ENCODE assay signal across 8 cellular contexts in genomic region chr9:113376634-113377531, GRCh38. TPM values are rescaled to one million over a fixed set of nuclear protein-coding genes. Genes with fewer than 3 reads are reported as not detected.
DNase-seq lines count a peak whose midpoint lies in the region; ATAC-seq and TF ChIP-seq lines count a peak whose summit lies in the region.

A gene with protein sequence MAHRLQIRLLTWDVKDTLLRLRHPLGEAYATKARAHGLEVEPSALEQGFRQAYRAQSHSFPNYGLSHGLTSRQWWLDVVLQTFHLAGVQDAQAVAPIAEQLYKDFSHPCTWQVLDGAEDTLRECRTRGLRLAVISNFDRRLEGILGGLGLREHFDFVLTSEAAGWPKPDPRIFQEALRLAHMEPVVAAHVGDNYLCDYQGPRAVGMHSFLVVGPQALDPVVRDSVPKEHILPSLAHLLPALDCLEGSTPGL (minus strand): TSS chr9:113376986. CDS start chr9:113374354, 2,632 bp downstream.

- peak within 1 kb of the TSS; percentile 66 for H3K27ac ChIP-seq in CD4-positive, alpha-beta memory T cell (ENCODE audit: low read depth, low read length)
- H3K27ac ChIP-seq in OCI-LY1 (ENCODE audit: low read depth, low read length, poor library complexity, severe bottlenecking) (peak within 1 kb of the TSS; percentile 60), mucosa of rectum (ENCODE audit: low read depth in 2 of 2, low read length in 2 of 2) (peak within 1 kb of the TSS; percentile 95 to 97)

- intact Hi-C loops in CD4-positive, alpha-beta memory T cell (cut with micrococcal nuclease) = loop anchor here (1.0 to 10.0 kb wide), 5 partner anchors 24 to 152 kb away; partner anchors contain the start of genes ALAD, C9orf43, FKBP15 and POLE3

- H3K27ac Mint-ChIP-seq in CD4-positive, alpha-beta memory T cell = peak within 1 kb of the TSS; percentile 74 to 96 (median 89)

- H3K4me1 ChIP-seq in CD4-positive, alpha-beta memory T cell (ENCODE audit: insufficient read depth, low read length) = peaks cover 13% of the 10 kb centered on the region
- H3K4me1 ChIP-seq in OCI-LY1 (ENCODE audit: insufficient read depth, low read length, severe bottlenecking) (peaks cover 26% of the 10 kb centered on the region), mucosa of rectum (ENCODE audit: control insufficient read depth in 2 of 2, insufficient read depth in 2 of 2, low read length in 2 of 2) (peaks cover 31 to 46% of the 10 kb centered on the region in 2 donors)

- peak; percentile 77 for ATAC-seq in GM19467 (IDR thresholded peaks at IDR 0.05; ENCODE audit: unreplicated experiment)

- CTCF ChIA-PET in CD4-positive, alpha-beta memory T cell (lab: Charles Lee; ENCODE audit: partially characterized antibody) = interaction anchor here (0.6 to 1.9 kb wide), 6 partner anchors 12 to 1450 kb away, joined by 3 to 11 read pairs (median 3); partner anchors contain the start of genes ALAD, CDC26, PRPF4 and WDR31

- peak within 1 kb of the TSS; percentile 88 to 93 (median 90) for H3K4me3 Mint-ChIP-seq in CD4-positive, alpha-beta memory T cell

- H3K4me2 ChIP-seq in OCI-LY1 (ENCODE audit: low read length) = peak within 1 kb of the TSS; percentile 87

- H3K36me3 ChIP-seq in CD4-positive, alpha-beta memory T cell (ENCODE audit: insufficient read depth, low read length) = peaks cover 16% of the 10 kb centered on the region
- peaks cover 33% of the 10 kb centered on the region for H3K36me3 ChIP-seq in OCI-LY1 (ENCODE audit: insufficient read depth, low read length)
- H3K36me3 ChIP-seq in mucosa of rectum (ENCODE audit: control insufficient read depth in 2 of 2, insufficient read depth in 2 of 2, low read length in 2 of 2) = peaks cover 22 to 28% of the 10 kb centered on the region in 2 donors

- H3K9me3 Mint-ChIP-seq in CD4-positive, alpha-beta memory T cell = no peaks in the 10 kb centered on the region

- no peaks in the 10 kb centered on the region for H3F3A ChIP-seq in OCI-LY1 (ENCODE audit: insufficient read depth, low read length)

- peaks cover 12 to 23% (median 17%) of the 10 kb centered on the region in 4 donors for H3K4me1 Mint-ChIP-seq in CD4-positive, alpha-beta memory T cell

- no peaks in the 10 kb centered on the region for H3K27me3 Mint-ChIP-seq in CD4-positive, alpha-beta memory T cell

- H3K79me2 ChIP-seq in OCI-LY1 (ENCODE audit: insufficient read depth, low read length) = no peaks in the 10 kb centered on the region

- H3K9me3 ChIP-seq in CD4-positive, alpha-beta memory T cell (ENCODE audit: control insufficient read depth in 1 of 2, low read length in 2 of 2) = no peaks in the 10 kb centered on the region
- H3K9me3 ChIP-seq in OCI-LY1 (ENCODE audit: low read length) = no peaks in the 10 kb centered on the region
- no peaks in the 10 kb centered on the region for H3K9me3 ChIP-seq in mucosa of rectum (ENCODE audit: control insufficient read depth in 2 of 2, low read length in 2 of 2)

- peak; percentile 78 to 81 (median 80) for DNase-seq in CD4-positive, alpha-beta memory T cell
- DNase-seq in HS-5 (ENCODE audit: low read depth) (peak; percentile 28), activated T-cell treated with anti-CD3 and anti-CD28 coated beads for 48 hours (ENCODE audit: low read depth) (peak; percentile 71), epithelial cell of proximal tubule (ENCODE audit: low read depth) (no peak)
- DNase-seq in stimulated activated CD8-positive, alpha-beta memory T cell treated with anti-CD3 and anti-CD28 coated beads, Interleukin-4, amount 100 ng/mL, for 48 hours = peak; percentile 83

- H3K9ac ChIP-seq in OCI-LY1 (ENCODE audit: low read length) = peak within 1 kb of the TSS; percentile 81
- peak within 1 kb of the TSS; percentile 89 to 97 for H3K9ac ChIP-seq in mucosa of rectum (ENCODE audit: low read depth in 1 of 2, low read length in 2 of 2)

- TF ChIP-seq CTCF in OCI-LY1 (IDR thresholded peaks at IDR 0.05; ENCODE audit: low read length) (no peak), epithelial cell of proximal tubule (conservative IDR thresholded peaks at IDR 0.05; ENCODE audit: low read depth, low read length) (no peak)

- H2AFZ ChIP-seq in OCI-LY1 (ENCODE audit: low read length) = peak within 1 kb of the TSS; percentile 82

- POLR2A ChIA-PET in CD4-positive, alpha-beta memory T cell (lab: Charles Lee; ENCODE audit: partially characterized antibody) = interaction anchor here (1.0 to 2.3 kb wide), 12 partner anchors 10 to 205 kb away, joined by 3 to 19 read pairs (median 8); partner anchors contain the start of genes ALAD, BSPRY, C9orf43 and CDC26

- H3K9me2 ChIP-seq in OCI-LY1 (ENCODE audit: low read depth, low read length) = no peaks in the 10 kb centered on the region

- peak within 1 kb of the TSS; percentile 57 to 92 for H3K4me3 ChIP-seq in CD4-positive, alpha-beta memory T cell (ENCODE audit: low read length in 2 of 2)
- peak within 1 kb of the TSS; percentile 85 for H3K4me3 ChIP-seq in OCI-LY1 (ENCODE audit: low read depth, low read length, poor library complexity, severe bottlenecking)
- peak within 1 kb of the TSS; percentile 94 for H3K4me3 ChIP-seq in epithelial cell of proximal tubule (ENCODE audit: low read depth, low read length)
- H3K4me3 ChIP-seq in mucosa of rectum (ENCODE audit: low read length in 2 of 2) = peak within 1 kb of the TSS; percentile 84 to 92

- no peaks in the 10 kb centered on the region for H4K20me1 ChIP-seq in OCI-LY1 (ENCODE audit: insufficient read depth, low read length)

- H3K27me3 ChIP-seq in CD4-positive, alpha-beta memory T cell (ENCODE audit: insufficient read depth, low read length) = no peaks in the 10 kb centered on the region
- H3K27me3 ChIP-seq in OCI-LY1 (ENCODE audit: insufficient read depth, low read length) = no peaks in the 10 kb centered on the region
- no peaks in the 10 kb centered on the region for H3K27me3 ChIP-seq in mucosa of rectum (ENCODE audit: control insufficient read depth in 2 of 2, insufficient read depth in 2 of 2, low read length in 2 of 2)

- H3K36me3 Mint-ChIP-seq in CD4-positive, alpha-beta memory T cell = peaks cover 3 to 16% of the 10 kb centered on the region in 2 donors

RNA-seq across cellular contexts. Expression of the gene that starts here (rescaled TPM):
- total RNA-seq in CD4-positive, alpha-beta memory T cell = 10 to 100 TPM; 29.9 to 32.8 TPM
- 10 to 100 TPM; 40.8 to 52.3 TPM for polyA plus RNA-seq in CD4-positive, alpha-beta memory T cell
- total RNA-seq in epithelial cell of proximal tubule = 13.5 and 22.6 TPM in 2 replicates
